ENCODE assay signal across 24 cellular contexts in the genomic region with DNA sequence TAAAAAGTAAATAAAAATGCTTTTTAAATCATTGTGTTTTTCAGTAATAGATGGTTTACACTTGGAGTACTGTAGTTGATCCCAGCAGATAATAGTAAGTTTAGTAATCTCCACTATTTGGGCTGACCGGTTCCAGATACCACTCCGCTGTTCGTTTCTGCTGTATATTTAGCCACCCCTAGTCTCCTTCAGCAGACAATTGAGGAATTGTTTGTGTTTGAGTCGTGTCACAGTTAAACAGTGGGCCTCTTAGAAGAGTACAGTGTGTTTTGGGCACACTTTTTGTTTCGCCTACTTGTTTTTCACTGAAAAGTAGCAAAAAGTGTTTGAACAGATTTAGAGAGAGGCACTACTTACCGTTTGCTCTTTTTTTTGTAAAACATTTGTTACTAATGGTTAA. TPM values are rescaled to one million over a fixed set of nuclear protein-coding genes. Genes with fewer than 3 reads are reported as not detected.
DNase-seq lines count a peak whose midpoint lies in the region; ATAC-seq, FAIRE-seq and TF ChIP-seq lines count a peak whose summit lies in the region.
"Had no signal": no experiment of that assay in that cellular context is flagged by ENCODE, and none has a peak within 500 bp of the region (broad histone marks: within the 10 kb centered on the region; RNA-seq: fewer than 3 reads in every experiment).

No MANE protein-coding gene starts in this region.

- no peak for TF ChIP-seq CTCF in HepG2 (CRISPR knock-in tag; IDR thresholded peaks at IDR 0.05)
- no peak for TF ChIP-seq CTCF in right lobe of liver (IDR thresholded peaks at IDR 0.05)
- peak in 6 of 56 donors; percentile 9 to 17 (median 14) for TF ChIP-seq CTCF in dorsolateral prefrontal cortex (IDR thresholded peaks at IDR 0.05 in 54 of 56, conservative IDR thresholded peaks at IDR 0.05 in 2 of 56; ENCODE audit: low read depth in 1 of 56, partially characterized antibody in 56 of 56)
- no peak for TF ChIP-seq CTCF in neutrophil (IDR thresholded peaks at IDR 0.05)
- no peak for TF ChIP-seq CTCF in sigmoid colon (IDR thresholded peaks at IDR 0.05)

- peak; percentile 36 for DNase-seq in HepG2 (ENCODE audit: low spot score)
- no peak for DNase-seq in right lobe of liver
- peak in 1 of 10 donors; percentile 17 for DNase-seq in dorsolateral prefrontal cortex
- no peak for DNase-seq in activated naive CD4-positive, alpha-beta T cell treated with anti-CD3 and anti-CD28 coated beads, Interleukin-2, amount 50 U/mL, for 72 hours (ENCODE audit: low spot score in 2 of 2)
- no peak for DNase-seq in G401 (ENCODE audit: low spot score)
- DNase-seq in sigmoid colon: no peak
- DNase-seq: activated CD4-positive, alpha-beta T cell treated with anti-CD3 and anti-CD28 coated beads, Interleukin-2, amount 10 ng/mL, durations not matched to agents 24 days and 14 days; activated gamma-delta T cell; adrenal gland; gastrocnemius medialis; H9; mesenchymal stem cell; NCI-H187 treated with DMSO at 0.1 percent for 48 hours; NCI-H226; SHP77; small intestine; stimulated activated CD4-positive, alpha-beta T cell treated with anti-CD3 and anti-CD28 coated beads, Interleukin-4, amount 100 ng/mL, for 1 hour; stomach; T-cell had no signal

- peaks cover 0 to 11% of the 10 kb centered on the region in 2 donors for H3K36me3 Mint-ChIP-seq in activated naive CD4-positive, alpha-beta T cell treated with anti-CD3 and anti-CD28 coated beads, Interleukin-2, amount 50 U/mL, for 72 hours

- TF ChIP-seq EP300 in HepG2 (IDR thresholded peaks at IDR 0.05; ENCODE audit: low read depth in 2 of 2, low read length in 2 of 2) (no peak), HepG2 (CRISPR knock-in tag; IDR thresholded peaks at IDR 0.05; ENCODE audit: borderline replicate concordance) (no peak), sigmoid colon (IDR thresholded peaks at IDR 0.05) (no peak)

- H3K27me3 ChIP-seq in HepG2 (ENCODE audit: control insufficient read depth in 1 of 2, insufficient read depth in 2 of 2, low read length in 2 of 2): no peaks in the 10 kb centered on the region
- no peaks in the 10 kb centered on the region for H3K27me3 ChIP-seq in right lobe of liver
- H3K27me3 ChIP-seq in dorsolateral prefrontal cortex: no peaks in the 10 kb centered on the region
- no peaks in the 10 kb centered on the region for H3K27me3 ChIP-seq in neutrophil
- no peaks in the 10 kb centered on the region for H3K27me3 ChIP-seq in sigmoid colon
- H3K27me3 ChIP-seq: adrenal gland, gastrocnemius medialis, stomach had no signal

- intact Hi-C loops in HepG2 (cut with micrococcal nuclease; ENCODE audit: unreplicated experiment): no loop called here
- intact Hi-C loops in right lobe of liver (cut with DNase I): no loop called here
- intact Hi-C loops in dorsolateral prefrontal cortex (cut with DNase I): no loop called here
- intact Hi-C loops in sigmoid colon (cut with DNase I): no loop called here

- peak overlapping the region in 1 of 2 donors; percentile 12 for H3K27ac Mint-ChIP-seq in activated naive CD4-positive, alpha-beta T cell treated with anti-CD3 and anti-CD28 coated beads, Interleukin-2, amount 50 U/mL, for 72 hours
- H3K27ac Mint-ChIP-seq: activated CD4-positive, alpha-beta T cell treated with anti-CD3 and anti-CD28 coated beads, Interleukin-2, amount 10 ng/mL, durations not matched to agents 24 days and 14 days had no signal

- 0 out of 2 replicates have a peak overlapping the region, but pooled peaks have one; percentile 27 for H3K9ac ChIP-seq in HepG2 (ENCODE audit: insufficient read depth, low read depth, low read length)
- H3K9ac ChIP-seq: KMS-11 had no signal

- no peak overlapping the region for H2AFZ ChIP-seq in HepG2 (ENCODE audit: low read length)

- no peak for TF ChIP-seq POLR2A in HepG2 (IDR thresholded peaks at IDR 0.05; ENCODE audit: insufficient read depth in 1 of 2, low read depth in 2 of 2, low read length in 2 of 2)
- TF ChIP-seq POLR2A in right lobe of liver (IDR thresholded peaks at IDR 0.05): no peak
- TF ChIP-seq POLR2A in sigmoid colon (IDR thresholded peaks at IDR 0.05): no peak

- peak overlapping the region; percentile 58 for H3K4me2 ChIP-seq in HepG2 (ENCODE audit: low read depth, low read length)
- H3K4me2 ChIP-seq: KMS-11 had no signal

- no peaks in the 10 kb centered on the region for H3K9me3 Mint-ChIP-seq in activated naive CD4-positive, alpha-beta T cell treated with anti-CD3 and anti-CD28 coated beads, Interleukin-2, amount 50 U/mL, for 72 hours
- H3K9me3 Mint-ChIP-seq: activated CD4-positive, alpha-beta T cell treated with anti-CD3 and anti-CD28 coated beads, Interleukin-2, amount 10 ng/mL, durations not matched to agents 24 days and 14 days; T-cell had no signal

- TF ChIP-seq RAD21 in HepG2 (CRISPR knock-in tag; IDR thresholded peaks at IDR 0.05): no peak

- peak overlapping the region in 1 of 3 experiments; percentile 0; a peak in 1 of 6 replicates for H3K4me3 ChIP-seq in HepG2 (replicated peaks in 1 of 3; ENCODE audit: insufficient read depth in 1 of 3, low read depth in 2 of 3, low read length in 3 of 3)
- no peak overlapping the region for H3K4me3 ChIP-seq in right lobe of liver
- H3K4me3 ChIP-seq in dorsolateral prefrontal cortex: peak overlapping the region in 39 of 59 donors; percentile 0 to 53 (median 22)
- no peak overlapping the region for H3K4me3 ChIP-seq in neutrophil (ENCODE audit: low read depth in 1 of 2, low read length in 1 of 2)
- no peak overlapping the region for H3K4me3 ChIP-seq in sigmoid colon
- H3K4me3 ChIP-seq: adrenal gland, gastrocnemius medialis, stomach had no signal

- CTCF ChIA-PET in HepG2 (lab: Yijun Ruan, JAX; ENCODE audit: low intra/inter-chr PET ratio, low total read pairs): no interaction called here

- H3K9me3 ChIP-seq in HepG2 (ENCODE audit: low read length): no peaks in the 10 kb centered on the region
- H3K9me3 ChIP-seq in right lobe of liver: no peaks in the 10 kb centered on the region
- no peaks in the 10 kb centered on the region for H3K9me3 ChIP-seq in neutrophil
- no peaks in the 10 kb centered on the region for H3K9me3 ChIP-seq in sigmoid colon
- H3K9me3 ChIP-seq: adrenal gland, gastrocnemius medialis, stomach had no signal

- peaks cover 22% of the 10 kb centered on the region; the same call in 1 of the 2 replicates for H4K20me1 ChIP-seq in HepG2 (ENCODE audit: insufficient read depth, low read length)

- H3K27ac ChIP-seq in HepG2 (ENCODE audit: extremely low read length, insufficient read depth, low read length): peak overlapping the region; percentile 60
- no peak overlapping the region for H3K27ac ChIP-seq in right lobe of liver
- H3K27ac ChIP-seq in dorsolateral prefrontal cortex: peak overlapping the region; percentile 43 to 99 (median 92)
- peak overlapping the region; percentile 68 for H3K27ac ChIP-seq in neutrophil
- H3K27ac ChIP-seq in sigmoid colon: peak overlapping the region in 2 of 4 donors; percentile 6 to 25
- H3K27ac ChIP-seq: C4-2B, KMS-11 had no signal

- POLR2A ChIA-PET in HepG2 (lab: Yijun Ruan, JAX): no interaction called here

- H3K79me2 ChIP-seq in HepG2 (ENCODE audit: insufficient read depth, low read length): peaks cover 89% of the 10 kb centered on the region

- in situ Hi-C loops in HepG2 (cut with HindIII; ENCODE audit: extremely low pct_ligation_motif_present, low pct_unique_long_range_greater_than_20kb): no loop called here
- in situ Hi-C loops in G401 (cut with HindIII; ENCODE audit: low sequenced_read_pairs): no loop called here

- H3K36me3 ChIP-seq in HepG2 (replicated peaks in 1 of 2; ENCODE audit: control insufficient read depth in 1 of 2, insufficient read depth in 2 of 2, low read length in 2 of 2) (peaks cover 0 to 1% of the 10 kb centered on the region in 2 experiments; a peak in 1 of 5 replicates), right lobe of liver (no peaks in the 10 kb centered on the region), neutrophil (peaks cover 18% of the 10 kb centered on the region), sigmoid colon (no peaks in the 10 kb centered on the region)
- H3K36me3 ChIP-seq: adrenal gland, gastrocnemius medialis had no signal

- ATAC-seq in HepG2 (peak; percentile 59), right lobe of liver (no peak), HG03469 (IDR thresholded peaks at IDR 0.05; ENCODE audit: unreplicated experiment) (no peak)
- no peak for ATAC-seq in activated naive CD4-positive, alpha-beta T cell treated with anti-CD3 and anti-CD28 coated beads, Interleukin-2, amount 50 U/mL, for 72 hours
- ATAC-seq: esophagus mucosa, gastrocnemius medialis, T-cell had no signal

- no TSS peak for BruUV-seq in HepG2 (replicated peaks; lab: Mats Ljungman, UMichigan)

- 38% methylated on average over 6 of the region's 6 CpGs for WGBS in HepG2 (ENCODE audit: low lambda C conversion rate)
- 87% methylated on average over 6 of the region's 6 CpGs for WGBS in right lobe of liver (ENCODE audit: insufficient coverage, low coverage, low lambda C conversion rate, missing lambda C conversion rate)
- WGBS in sigmoid colon, 2 donors: 87 to 93% methylated on average over 6 of the region's 6 CpGs

- peaks cover 47% of the 10 kb centered on the region for H3K4me1 ChIP-seq in HepG2 (ENCODE audit: insufficient read depth, low read length)
- H3K4me1 ChIP-seq in right lobe of liver: peaks cover 0 to 16% (median 4%) of the 10 kb centered on the region in 4 donors
- H3K4me1 ChIP-seq in neutrophil (ENCODE audit: control insufficient read depth in 1 of 2, insufficient read depth in 1 of 2, low read depth in 1 of 2, low read length in 1 of 2): peaks cover 35 to 58% of the 10 kb centered on the region in 2 experiments
- peaks cover 0 to 45% (median 34%) of the 10 kb centered on the region in 4 donors for H3K4me1 ChIP-seq in sigmoid colon

- no peak for FAIRE-seq in HepG2 (lab: Jason Lieb, UNC)
- FAIRE-seq: small intestine had no signal

RNA-seq across cellular contexts. Expression of gene PAK2, which starts 33.2 kb away (rescaled TPM):
- total RNA-seq in HepG2 (2016; rRNA removed; fragmentation: Illumina TruSeq; extraction: Trizol) (24.7 and 52.5 TPM in 2 replicates), right lobe of liver (10 to 100 TPM; 35.7 to 59.6 (median 42.0) TPM), dorsolateral prefrontal cortex (10 to 100 TPM; 28.1 to 67.1 (median 44.9) TPM), sigmoid colon (10 to 100 TPM; 35.5 to 44.6 (median 37.7) TPM)
- 29.7 and 29.8 TPM in 2 replicates for total RNA-seq in HepG2 (2016; cell fraction: cytosol; rRNA removed; fragmentation: Illumina TruSeq; extraction: Trizol; ENCODE audit: low read depth)
- total RNA-seq in HepG2 (2016; cell fraction: insoluble cytoplasmic fraction; rRNA removed; fragmentation: Illumina TruSeq; extraction: Trizol): 25.8 and 50.8 TPM in 2 replicates
- 26.7 and 27.3 TPM in 2 replicates for total RNA-seq in HepG2 (2016; cell fraction: membrane; rRNA removed; fragmentation: Illumina TruSeq; extraction: Trizol)
- total RNA-seq in HepG2 (2016; cell fraction: nucleus; rRNA removed; fragmentation: Illumina TruSeq; extraction: Trizol): 21.3 and 28.8 TPM in 2 replicates
- polyA plus RNA-seq in HepG2 (2011; rRNA removed) (20.7 and 23.0 TPM in 2 replicates), sigmoid colon (10 to 100 TPM; 22.8 to 30.4 (median 28.7) TPM)
- 17.8 and 24.1 TPM in 2 replicates for polyA plus RNA-seq in HepG2 (2011; cell fraction: cytosol; rRNA removed)
- 6.9 and 11.2 TPM in 2 replicates for polyA plus RNA-seq in HepG2 (2011; cell fraction: nucleus; rRNA removed)
- 46.1 and 48.3 TPM in 2 replicates for polyA plus RNA-seq in HepG2 (2012)
- polyA plus RNA-seq in HepG2 (2016; cell fraction: cytosol; fragmentation: Illumina TruSeq; extraction: Trizol; ENCODE audit: low read depth): 3.5 TPM in 2 replicates
- polyA plus RNA-seq in HepG2 (2016; cell fraction: insoluble cytoplasmic fraction; fragmentation: Illumina TruSeq; extraction: Trizol; ENCODE audit: low read depth): 52.9 and 62.1 TPM in 2 replicates
- polyA plus RNA-seq in HepG2 (2016; cell fraction: membrane; fragmentation: Illumina TruSeq; extraction: Trizol; ENCODE audit: low read depth): 13.7 and 14.3 TPM in 2 replicates
- 27.3 and 28.5 TPM in 2 replicates for polyA plus RNA-seq in HepG2 (2016; cell fraction: nucleus; fragmentation: Illumina TruSeq; extraction: Trizol; ENCODE audit: insufficient read depth, low read depth)
- polyA minus RNA-seq in HepG2 (2011; rRNA and poly(A)+ RNA removed; ENCODE audit: low replicate concordance): 53.5 and 73.4 TPM in 2 replicates
- polyA minus RNA-seq in HepG2 (2011; cell fraction: cytosol; rRNA and poly(A)+ RNA removed): 63.8 and 71.2 TPM in 2 replicates
- polyA minus RNA-seq in HepG2 (2011; cell fraction: nucleus; rRNA and poly(A)+ RNA removed): 23.6 and 36.4 TPM in 2 replicates
- 100 to 1,000 TPM in 1 of 2 donors, 10 to 100 TPM in 1; 73.5 to 102 TPM for total RNA-seq in activated naive CD4-positive, alpha-beta T cell treated with anti-CD3 and anti-CD28 coated beads, Interleukin-2, amount 50 U/mL, for 72 hours
- 33.5 and 37.6 TPM in 2 replicates for total RNA-seq in G401 (2014; rRNA removed; shearing (Covaris generic))

Comparison
In these comparisons a context has a peak if more than half of its experiments do, and no peak if none do; other contexts are left out.
1. H3K27ac ChIP-seq: peak in HepG2 (single experiment), dorsolateral prefrontal cortex (59 of 59) and neutrophil (single experiment); none in right lobe of liver (0 of 3).
2. H3K4me3 ChIP-seq: peak in dorsolateral prefrontal cortex (39 of 59); none in right lobe of liver (0 of 3), neutrophil (0 of 2) and sigmoid colon (0 of 4).